8 cellular contexts compared by ENCODE assay signal in the genomic region with DNA sequence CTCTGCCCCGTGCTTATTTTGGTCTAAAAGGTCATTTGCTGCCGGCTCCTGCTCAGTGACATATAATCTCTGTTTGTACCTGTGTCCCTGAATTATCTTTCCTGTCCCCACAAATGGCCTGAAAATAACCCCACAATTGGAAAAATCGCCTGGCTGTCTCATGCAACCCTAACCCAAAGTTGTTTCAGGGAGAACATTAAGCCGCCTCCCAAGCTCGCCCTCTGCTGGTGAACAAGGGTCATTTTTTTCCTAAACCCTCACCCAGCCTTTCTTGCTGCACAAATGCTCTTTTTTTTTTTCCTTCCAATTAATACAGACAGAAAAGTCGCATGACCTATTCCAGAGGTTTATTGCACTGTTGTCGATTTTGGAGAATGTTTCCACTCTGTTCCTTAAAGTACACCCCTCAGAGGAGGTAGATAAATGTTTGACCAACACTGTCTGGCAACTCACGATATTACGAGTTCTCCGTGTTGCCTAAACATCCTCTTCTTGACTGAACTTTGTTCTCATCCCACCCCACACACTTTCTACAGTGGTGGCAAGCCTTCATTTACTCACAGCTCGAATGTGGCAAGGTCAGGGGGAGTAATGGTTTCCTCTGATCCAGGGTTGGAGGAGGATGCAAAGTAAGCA.
DNase-seq lines count a peak whose midpoint lies in the region; TF ChIP-seq lines count a peak whose summit lies in the region.

No MANE protein-coding gene starts in this region.

- peaks cover 13% of the 10 kb centered on the region for H3K4me1 ChIP-seq in SJCRH30
- H3K4me1 ChIP-seq in ovary (ENCODE audit: insufficient read depth): no peaks in the 10 kb centered on the region
- H3K4me1 ChIP-seq in tibial nerve: peaks cover 0 to 18% (median 4%) of the 10 kb centered on the region in 4 donors

- intact Hi-C loops in ovary (cut with DNase I): loop anchor here in 3 of 4 donors (10.0 kb wide), 1 partner anchor 389 kb away; no protein-coding TSS in a partner anchor

- TF ChIP-seq CTCF in GM12865 (IDR thresholded peaks at IDR 0.05; ENCODE audit: insufficient read depth, low read depth, low read length, missing control alignments) (peak; percentile 83), ovary (IDR thresholded peaks at IDR 0.05) (peak; percentile 37 to 58 (median 38)), tibial nerve (IDR thresholded peaks at IDR 0.05) (peak; percentile 79 to 90 (median 84))

- H3K36me3 ChIP-seq in SJCRH30: no peaks in the 10 kb centered on the region
- no peaks in the 10 kb centered on the region for H3K36me3 ChIP-seq in ovary
- no peaks in the 10 kb centered on the region for H3K36me3 ChIP-seq in tibial nerve

- H3K27me3 ChIP-seq in SJCRH30 (no peaks in the 10 kb centered on the region), ovary (no peaks in the 10 kb centered on the region), tibial nerve (no peaks in the 10 kb centered on the region)

- 20 to 25% (median 21%) methylated on average over 11 of the region's 11 CpGs for WGBS in ovary, 3 donors
- WGBS in tibial nerve, 2 donors: 24 to 26% methylated on average over 11 of the region's 11 CpGs

- TF ChIP-seq POLR2A in ovary (IDR thresholded peaks at IDR 0.05): no peak
- no peak for TF ChIP-seq POLR2A in tibial nerve (IDR thresholded peaks at IDR 0.05)

- H3K4me3 ChIP-seq in GM12865 (ENCODE audit: low read depth, low read length): no peak overlapping the region
- no peak overlapping the region for H3K4me3 ChIP-seq in SJCRH30
- H3K4me3 ChIP-seq in ovary: no peak overlapping the region
- no peak overlapping the region for H3K4me3 ChIP-seq in tibial nerve

- H3K27ac ChIP-seq in SJCRH30: no peak overlapping the region
- no peak overlapping the region for H3K27ac ChIP-seq in ovary
- H3K27ac ChIP-seq in tibial nerve: peak overlapping the region in 1 of 4 donors; percentile 25

- H3K9me3 ChIP-seq in SJCRH30 (replicated peaks) (no peaks in the 10 kb centered on the region; the same call in 1 of the 2 replicates), ovary (no peaks in the 10 kb centered on the region), tibial nerve (no peaks in the 10 kb centered on the region)

- TF ChIP-seq EP300 in ovary (IDR thresholded peaks at IDR 0.05) (no peak), tibial nerve (IDR thresholded peaks at IDR 0.05) (no peak)

- DNase-seq in GM12865 (ENCODE audit: low read depth) (peak; percentile 64), HT1080 (ENCODE audit: low read depth) (peak; percentile 64), SJCRH30 (peak; percentile 60 to 86), foreskin melanocyte (peak; percentile 55), ovary (peak; percentile 31 to 59 (median 56)), tibial nerve (ENCODE audit: low spot score in 2 of 2) (no peak)
- peak; percentile 30 for DNase-seq in activated gamma-delta T cell treated with anti-CD3 and anti-CD28 coated beads, Interleukin-2, amount 50 U/mL, for 16 hours (ENCODE audit: low read depth)
- no peak for DNase-seq in NK-92 treated with Interleukin-12 subunit alpha and Interleukin-12 subunit beta, amount 100 ng/mL, for 24 hours (lab: John Stamatoyannopoulos, UW)

Comparison
In these comparisons a context has a peak if more than half of its experiments do, and no peak if none do; other contexts are left out.
1. DNase-seq: peak in GM12865 (single experiment), HT1080 (single experiment), SJCRH30 (2 of 2), activated gamma-delta T cell treated with anti-CD3 and anti-CD28 coated beads, Interleukin-2, amount 50 U/mL, for 16 hours (single experiment), foreskin melanocyte (single experiment) and ovary (5 of 5); none in tibial nerve (0 of 2) and NK-92 treated with Interleukin-12 subunit alpha and Interleukin-12 subunit beta, amount 100 ng/mL, for 24 hours (single experiment).
2. Peak in every context shown above with its lines, with median percentiles within 50 percentile points of each other: CTCF ChIP-seq.